Comparison of ENCODE assay signal across 24 cellular contexts in the genomic region with DNA sequence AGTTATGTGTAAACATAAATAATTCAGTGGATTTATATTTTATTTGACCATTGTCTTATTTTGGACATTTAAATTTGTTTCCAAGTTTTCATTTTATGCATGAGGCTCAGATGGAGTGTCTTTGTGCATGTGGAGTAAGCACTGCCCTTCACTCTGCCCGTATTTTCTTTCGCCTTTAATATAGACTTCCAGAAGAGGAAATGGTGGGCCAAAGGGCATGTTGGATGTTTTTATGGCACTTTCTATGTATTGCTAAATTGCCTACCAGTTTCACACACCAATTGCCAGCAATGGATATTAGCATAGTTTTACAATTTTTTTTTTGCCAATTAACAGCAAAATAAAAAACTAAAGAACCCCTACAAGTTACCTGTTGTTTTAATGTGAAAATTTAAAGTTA.
"Had no signal": no experiment of that assay in that cellular context is flagged by ENCODE, and none has a peak within 500 bp of the region (broad histone marks: within the 10 kb centered on the region; RNA-seq: fewer than 3 reads in every experiment).

No MANE protein-coding gene starts in this region.

- H3K4me2 ChIP-seq: neural progenitor cell had no signal

- H3K9me3 ChIP-seq: esophagus muscularis mucosa, heart right ventricle, prostate gland, right atrium auricular region, stomach, thyroid gland had no signal

- H3K27ac ChIP-seq: esophagus muscularis mucosa, heart right ventricle, neural progenitor cell, parathyroid adenoma, prostate gland, right atrium auricular region, stomach, thyroid gland had no signal

- H3K4me1 ChIP-seq: heart right ventricle, prostate gland, right atrium auricular region, thyroid gland had no signal

- H3K27me3 ChIP-seq: esophagus muscularis mucosa, heart right ventricle, neural progenitor cell, right atrium auricular region, stomach, thyroid gland had no signal

- ATAC-seq: heart right ventricle; natural killer cell treated with Interleukin-12 subunit alpha and Interleukin-12 subunit beta and Interleukin-15 and Interleukin-18, amount 100 ng/mL, for 72 hours; sciatic nerve; stimulated activated effector memory CD8-positive, alpha-beta T cell treated with anti-CD3 and anti-CD28 coated beads, Interleukin-12 subunit alpha, Interleukin-12 subunit beta, amount 100 ng/mL, for 72 hours had no signal

- H2AFZ ChIP-seq: neural progenitor cell, parathyroid adenoma had no signal

- H3K4me3 ChIP-seq: esophagus muscularis mucosa, heart right ventricle, lung, neural progenitor cell, prostate gland, right atrium auricular region, stomach, thyroid gland had no signal

- H3K9ac ChIP-seq: neural progenitor cell, parathyroid adenoma had no signal

- DNase-seq: effector CD8-positive, alpha-beta T cell; endodermal cell; foreskin melanocyte; glutamatergic neuron; heart right ventricle; hippocampal formation; immature natural killer cell; islet precursor cell; kidney glomerular epithelial cell; naive B cell; stimulated activated CD4-positive, alpha-beta T cell treated with anti-CD3 and anti-CD28 coated beads, Interleukin-2, amount 100 ng/mL, for 24 hours; stimulated activated CD4-positive, alpha-beta T cell treated with anti-CD3 and anti-CD28 coated beads, Interleukin-4, amount 100 ng/mL, for 24 hours; stimulated activated naive CD4-positive, alpha-beta T cell treated with Interleukin-2 at 50 U/mL for 16 hours; stomach; thyroid gland had no signal

- H3K36me3 ChIP-seq: esophagus muscularis mucosa, heart right ventricle, neural progenitor cell, prostate gland, right atrium auricular region, stomach, thyroid gland had no signal
